17 cellular contexts compared by ENCODE assay signal in genomic region chr7:14191686-14192098, GRCh38.
A peak's percentile ranks its signal among the peaks of the same experiment; 100 is the strongest.
DNase-seq lines count a peak whose midpoint lies in the region; ATAC-seq and TF ChIP-seq lines count a peak whose summit lies in the region.
"Had no signal": no experiment of that assay in that cellular context is flagged by ENCODE, and none has a peak within 500 bp of the region (broad histone marks: within the 10 kb centered on the region; RNA-seq: fewer than 3 reads in every experiment).

No MANE protein-coding gene starts in this region.

- no peak for TF ChIP-seq CTCF in HCT116 (IDR thresholded peaks at IDR 0.05 in 2 of 3, conservative IDR thresholded peaks at IDR 0.05 in 1 of 3; ENCODE audit: borderline replicate concordance in 1 of 3, insufficient read depth in 1 of 3, low read depth in 2 of 3, low read length in 2 of 3)
- TF ChIP-seq CTCF in SK-N-SH (IDR thresholded peaks at IDR 0.05): no peak
- TF ChIP-seq CTCF in fibroblast of pulmonary artery (IDR thresholded peaks at IDR 0.05; ENCODE audit: low read length, missing control alignments): no peak

- H3K4me1 ChIP-seq in HCT116 (ENCODE audit: control insufficient read depth in 1 of 2, insufficient read depth in 2 of 2, low read length in 2 of 2) (peaks cover 0 to 11% of the 10 kb centered on the region in 2 experiments; a peak in 2 of 4 replicates), SK-N-SH (ENCODE audit: control insufficient read depth in 1 of 2, insufficient read depth in 2 of 2, low read depth in 1 of 2, low read length in 1 of 2) (peaks cover 2 to 19% of the 10 kb centered on the region in 2 experiments)

- TF ChIP-seq EP300 in SK-N-SH (IDR thresholded peaks at IDR 0.05; ENCODE audit: borderline replicate concordance in 1 of 2, low read depth in 1 of 2, low read length in 1 of 2): peak in 1 of 2 experiments; percentile 41; a peak in 1 of 4 replicates

- H3K27me3 Mint-ChIP-seq in effector memory CD8-positive, alpha-beta T cell: peaks cover 0 to 5% of the 10 kb centered on the region in 2 donors
- H3K27me3 Mint-ChIP-seq: activated B cell treated with CpG ODN at 0.5 μM for 24 hours had no signal

- H3K27ac ChIP-seq in HCT116 (ENCODE audit: low read depth, low read length): no peak overlapping the region
- H3K27ac ChIP-seq in SK-N-SH (ENCODE audit: low read depth in 2 of 2, low read length in 1 of 2): no peak overlapping the region

- H2AFZ ChIP-seq in HCT116 (ENCODE audit: low read depth, low read length, poor library complexity, severe bottlenecking) (no peak overlapping the region), SK-N-SH (ENCODE audit: low read depth) (no peak overlapping the region)

- no peaks in the 10 kb centered on the region for H4K20me1 ChIP-seq in HCT116 (ENCODE audit: insufficient read depth)
- H4K20me1 ChIP-seq in SK-N-SH (ENCODE audit: insufficient read depth): no peaks in the 10 kb centered on the region

- peaks cover 12% of the 10 kb centered on the region for H3F3A ChIP-seq in SK-N-SH (replicated peaks; ENCODE audit: insufficient read depth)

- CTCF ChIA-PET in HCT116 (lab: Charles Lee) (no interaction called here), SK-N-SH (lab: Yijun Ruan, JAX) (no interaction called here)

- H3K4me2 ChIP-seq in HCT116 (ENCODE audit: low read length) (peak overlapping the region; percentile 14; the same call in 1 of the 2 replicates), SK-N-SH (0 out of 2 replicates have a peak overlapping the region, but pooled peaks have one; percentile 13)

- H3K9me2 ChIP-seq in HCT116 (ENCODE audit: insufficient read depth) (no peaks in the 10 kb centered on the region), SK-N-SH (no peaks in the 10 kb centered on the region)

- H3K4me3 ChIP-seq in HCT116 (replicated peaks in 1 of 2; ENCODE audit: low read depth in 1 of 2, low read length in 2 of 2) (no peak overlapping the region), SK-N-SH (ENCODE audit: low read depth in 2 of 2, low read length in 1 of 2) (no peak overlapping the region), fibroblast of pulmonary artery (replicated peaks; ENCODE audit: low read depth, low read length) (no peak overlapping the region)

- no peaks in the 10 kb centered on the region for H3K27me3 ChIP-seq in HCT116 (ENCODE audit: insufficient read depth, low read length)
- no peaks in the 10 kb centered on the region for H3K27me3 ChIP-seq in SK-N-SH (ENCODE audit: insufficient read depth)

- H3K79me2 ChIP-seq in HCT116 (ENCODE audit: insufficient read depth, low read length) (no peaks in the 10 kb centered on the region), SK-N-SH (ENCODE audit: insufficient read depth) (no peaks in the 10 kb centered on the region)

- no peaks in the 10 kb centered on the region for H3K9me3 ChIP-seq in HCT116 (ENCODE audit: control insufficient read depth in 1 of 2, insufficient read depth in 1 of 2, low read depth in 1 of 2, low read length in 2 of 2)
- 0 out of 2 replicates have a peak, but pooled peaks cover 5% of the 10 kb centered on the region for H3K9me3 ChIP-seq in SK-N-SH

- H3K36me3 ChIP-seq in HCT116 (ENCODE audit: control insufficient read depth in 1 of 2, insufficient read depth in 2 of 2, low read length in 2 of 2): no peaks in the 10 kb centered on the region
- no peaks in the 10 kb centered on the region for H3K36me3 ChIP-seq in SK-N-SH (replicated peaks in 1 of 2; ENCODE audit: control insufficient read depth in 1 of 2, insufficient read depth in 2 of 2, low read length in 1 of 2)

- TF ChIP-seq RAD21 in HCT116 (IDR thresholded peaks at IDR 0.05; ENCODE audit: low read depth) (no peak), SK-N-SH (IDR thresholded peaks at IDR 0.05; ENCODE audit: low read length) (no peak)

- POLR2A ChIA-PET in HCT116 (lab: Charles Lee) (no interaction called here), SK-N-SH (lab: Yijun Ruan, JAX) (no interaction called here)

- no TSS peak for BruUV-seq in HCT116 (replicated peaks; lab: Mats Ljungman, UMichigan)

- H3K9me3 Mint-ChIP-seq in effector memory CD8-positive, alpha-beta T cell: no peaks in the 10 kb centered on the region

- RAD21 ChIA-PET in HCT116 (lab: Charles Lee; ENCODE audit: low non-redundant PET in 1 of 2, low total read pairs in 2 of 2, uncharacterized antibody in 2 of 2, unreplicated experiment in 2 of 2): no interaction called here

- H3K36me3 Mint-ChIP-seq in effector memory CD8-positive, alpha-beta T cell (ENCODE audit: insufficient read depth): no peaks in the 10 kb centered on the region

- 39% methylated on average over 4 of the region's 4 CpGs for WGBS in SK-N-SH (ENCODE audit: low lambda C conversion rate)

- peak; percentile 62 for DNase-seq in AG08395 (ENCODE audit: low spot score)
- peak; percentile 12 for DNase-seq in HCT116 (ENCODE audit: low read depth, low spot score)
- DNase-seq in SK-N-SH: no peak
- peak; percentile 15 for DNase-seq in fibroblast of pulmonary artery (ENCODE audit: low read depth)
- no peak for DNase-seq in effector memory CD8-positive, alpha-beta T cell
- no peak for DNase-seq in NCI-H82 (lab: John Stamatoyannopoulos, UW)
- no peak for DNase-seq in CD1c-positive myeloid dendritic cell (ENCODE audit: extremely low spot score)
- DNase-seq: activated B cell treated with CpG ODN at 0.5 μM for 24 hours; activated effector memory CD4-positive, alpha-beta T cell treated with Interleukin-2 at 50 U/mL for 16 hours; anterior cingulate cortex; cortex of kidney; GDM1; left colon; NCI-H2081 treated with DMSO at 0.1 percent for 48 hours; stimulated activated CD4-positive, alpha-beta T cell treated with anti-CD3 and anti-CD28 coated beads, Interleukin-2, amount 100 ng/mL, for 48 hours; substantia nigra had no signal

- intact Hi-C loops in HCT116 (cut with micrococcal nuclease): no loop called here

- ATAC-seq in HCT116: no peak; the same call in 1 of the 2 replicates
- ATAC-seq in effector memory CD8-positive, alpha-beta T cell (replicated peaks): no peak
- ATAC-seq in HG03439 (IDR thresholded peaks at IDR 0.05; ENCODE audit: unreplicated experiment): no peak
- ATAC-seq: left colon had no signal

- no peak overlapping the region for H3K4me3 Mint-ChIP-seq in effector memory CD8-positive, alpha-beta T cell
- H3K4me3 Mint-ChIP-seq: activated B cell treated with CpG ODN at 0.5 μM for 24 hours had no signal

- no peak for TF ChIP-seq POLR2A in HCT116 (IDR thresholded peaks at IDR 0.05; ENCODE audit: borderline replicate concordance, extremely low read depth, insufficient read depth, insufficient read length)

- H3K4me1 Mint-ChIP-seq in effector memory CD8-positive, alpha-beta T cell (ENCODE audit: low read depth in 2 of 2): no peaks in the 10 kb centered on the region
- H3K4me1 Mint-ChIP-seq: activated B cell treated with CpG ODN at 0.5 μM for 24 hours had no signal

- H3K9ac ChIP-seq in HCT116 (ENCODE audit: low read length) (no peak overlapping the region), SK-N-SH (no peak overlapping the region)

- no peak overlapping the region for H3K27ac Mint-ChIP-seq in effector memory CD8-positive, alpha-beta T cell
- H3K27ac Mint-ChIP-seq: activated B cell treated with CpG ODN at 0.5 μM for 24 hours had no signal

TF ChIP-seq in HCT116, 20 proteins besides CTCF, POLR2A, EP300 and RAD21 (continues in another document):
- TF ChIP-seq ZNF274 (IDR thresholded peaks at IDR 0.05; ENCODE audit: low read depth, low read length) (no peak), YY1 (IDR thresholded peaks at IDR 0.05; ENCODE audit: extremely low read depth, insufficient replicate concordance, low read depth, low read length) (no peak), ELF1 (IDR thresholded peaks at IDR 0.05; ENCODE audit: borderline replicate concordance, low read depth) (no peak), SRF (IDR thresholded peaks at IDR 0.05; ENCODE audit: low read depth) (no peak), MAX (IDR thresholded peaks at IDR 0.05) (no peak), ATF3 (IDR thresholded peaks at IDR 0.05) (no peak), CBX3 (IDR thresholded peaks at IDR 0.05; ENCODE audit: low read depth) (peak; percentile 33; the same call in 1 of the 2 replicates), POLR2AphosphoS5 (IDR thresholded peaks at IDR 0.05; ENCODE audit: low read depth, low read length) (no peak), SP1 (IDR thresholded peaks at IDR 0.05; ENCODE audit: low read depth) (no peak), EGR1 (IDR thresholded peaks at IDR 0.05; ENCODE audit: low read depth) (no peak), CEBPB (IDR thresholded peaks at IDR 0.05; ENCODE audit: low read depth) (no peak), FOSL1 (IDR thresholded peaks at IDR 0.05; ENCODE audit: low read depth) (peak; percentile 65)

TF ChIP-seq in SK-N-SH, 30 proteins besides CTCF, POLR2A, EP300 and RAD21 (continues in another document):
- TF ChIP-seq PBX3 (IDR thresholded peaks at IDR 0.05) (peak; percentile 91), SIN3A (IDR thresholded peaks at IDR 0.05; ENCODE audit: borderline replicate concordance, low read depth, low read length) (no peak), MXI1 (IDR thresholded peaks at IDR 0.05; ENCODE audit: low read depth, low read length) (no peak), RFX5 (IDR thresholded peaks at IDR 0.05; ENCODE audit: low read length) (no peak), TAF1 (IDR thresholded peaks at IDR 0.05; ENCODE audit: borderline replicate concordance, low read depth, low read length) (no peak), SMC3 (IDR thresholded peaks at IDR 0.05; ENCODE audit: low read depth, low read length) (no peak), FOXM1 (IDR thresholded peaks at IDR 0.05; ENCODE audit: low read depth) (no peak), USF1 (IDR thresholded peaks at IDR 0.05; ENCODE audit: borderline replicate concordance, low read depth) (no peak), POLR2AphosphoS5 (IDR thresholded peaks at IDR 0.05; ENCODE audit: low read depth, low read length) (no peak), FOSL2 (IDR thresholded peaks at IDR 0.05; ENCODE audit: borderline replicate concordance, low read depth) (peak; percentile 82), NFIC (IDR thresholded peaks at IDR 0.05; ENCODE audit: borderline replicate concordance) (peak; percentile 74), FOXJ3 (CRISPR knock-in tag; IDR thresholded peaks at IDR 0.05) (no peak)

Comparison
In these comparisons a context has a peak if more than half of its experiments do, and no peak if none do; other contexts are left out.
1. DNase-seq: peak in AG08395 (single experiment), HCT116 (single experiment) and fibroblast of pulmonary artery (single experiment); none in SK-N-SH (single experiment), effector memory CD8-positive, alpha-beta T cell (0 of 3), NCI-H82 (single experiment) and CD1c-positive myeloid dendritic cell (single experiment).